Comparison of ENCODE assay signal across 11 cellular contexts in genomic region chr6:105430685-105431084, GRCh38. TPM values are rescaled to one million over a fixed set of nuclear protein-coding genes. Genes with fewer than 3 reads are reported as not detected.
A peak's percentile ranks its signal among the peaks of the same experiment; 100 is the strongest.
DNase-seq lines count a peak whose midpoint lies in the region; ATAC-seq and TF ChIP-seq lines count a peak whose summit lies in the region.
"Had no signal": no experiment of that assay in that cellular context is flagged by ENCODE, and none has a peak within 500 bp of the region (broad histone marks: within the 10 kb centered on the region; RNA-seq: fewer than 3 reads in every experiment).

No MANE protein-coding gene starts in this region.

- intact Hi-C loops in aorta (cut with DNase I): no loop called here

- no peaks in the 10 kb centered on the region for H3K9me3 ChIP-seq in skeletal muscle satellite cell (replicated peaks; ENCODE audit: low read length)
- no peaks in the 10 kb centered on the region for H3K9me3 ChIP-seq in aorta (ENCODE audit: control insufficient read depth, low read length)

- H3K9ac ChIP-seq in skeletal muscle satellite cell (ENCODE audit: low read depth, low read length): peak overlapping the region; percentile 9

- H3K4me3 ChIP-seq in skeletal muscle satellite cell (ENCODE audit: low read length): no peak overlapping the region
- no peak overlapping the region for H3K4me3 ChIP-seq in aorta (ENCODE audit: low read length in 2 of 2)
- H3K4me3 ChIP-seq: GM23338 had no signal

- DNase-seq in NCI-H524 (lab: John Stamatoyannopoulos, UW) (peak; percentile 14 to 51), fibroblast of gingiva (ENCODE audit: low read depth) (peak; percentile 32), aorta (no peak), GDM1 (lab: John Stamatoyannopoulos, UW) (no peak), erythroblast (lab: John Stamatoyannopoulos, UW) (no peak)
- DNase-seq: NCI-H526 treated with DMSO at 0.1 percent for 48 hours had no signal

- H3K4me1 ChIP-seq in skeletal muscle satellite cell (ENCODE audit: control insufficient read depth, insufficient read depth, low read length) (peaks cover 42% of the 10 kb centered on the region), aorta (ENCODE audit: control insufficient read depth in 1 of 2, insufficient read depth in 2 of 2, low read length in 2 of 2) (no peaks in the 10 kb centered on the region)

- H3K27ac ChIP-seq in aorta (ENCODE audit: low read depth in 1 of 2, low read length in 2 of 2): no peak overlapping the region
- H3K27ac ChIP-seq: C4-2B, HL-60 had no signal

- H3K4me2 ChIP-seq in skeletal muscle satellite cell (ENCODE audit: low read length): no peak overlapping the region
- H3K4me2 ChIP-seq: GM23338 had no signal

- no peak for TF ChIP-seq POLR2A in erythroblast (IDR thresholded peaks at IDR 0.05; ENCODE audit: low read length)

- WGBS in aorta, 2 donors: 83 to 93% methylated on average over 3 of the region's 3 CpGs

- H3K27me3 ChIP-seq in skeletal muscle satellite cell (ENCODE audit: control insufficient read depth, insufficient read depth, low read length): no peaks in the 10 kb centered on the region
- peaks cover 0 to 2% of the 10 kb centered on the region in 2 donors for H3K27me3 ChIP-seq in aorta (ENCODE audit: control insufficient read depth in 1 of 2, insufficient read depth in 2 of 2, low read length in 1 of 2)

- ATAC-seq in GM18868 (IDR thresholded peaks at IDR 0.05; ENCODE audit: unreplicated experiment) (peak; percentile 6), aorta (ENCODE audit: low FRiP score) (no peak)
- ATAC-seq: GM23338 had no signal

- no peaks in the 10 kb centered on the region for H3K36me3 ChIP-seq in skeletal muscle satellite cell (ENCODE audit: insufficient read depth, low read length)
- H3K36me3 ChIP-seq in aorta (ENCODE audit: control insufficient read depth in 1 of 2, insufficient read depth in 2 of 2, low read length in 1 of 2): no peaks in the 10 kb centered on the region

RNA-seq across cellular contexts. Expression of gene PREP, which starts 27.8 kb away (rescaled TPM):
- 19.2 and 19.3 TPM in 2 replicates for total RNA-seq in skeletal muscle satellite cell (2012; rRNA removed)
- total RNA-seq in aorta: 10 to 100 TPM; 20.4 to 21.8 TPM
- polyA plus RNA-seq in aorta: 10 to 100 TPM; 14.1 to 17.4 TPM

Comparison
In these comparisons a context has a peak if more than half of its experiments do, and no peak if none do; other contexts are left out.
1. DNase-seq: peak in NCI-H524 (2 of 2) and fibroblast of gingiva (single experiment); none in aorta (0 of 2), GDM1 (single experiment) and erythroblast (0 of 2).